In genomic region chr15:64095795-64096485, GRCh38 we compare ENCODE assay signal across 1 cellular context.
TF ChIP-seq lines count a peak whose summit lies in the region.

A gene with protein sequence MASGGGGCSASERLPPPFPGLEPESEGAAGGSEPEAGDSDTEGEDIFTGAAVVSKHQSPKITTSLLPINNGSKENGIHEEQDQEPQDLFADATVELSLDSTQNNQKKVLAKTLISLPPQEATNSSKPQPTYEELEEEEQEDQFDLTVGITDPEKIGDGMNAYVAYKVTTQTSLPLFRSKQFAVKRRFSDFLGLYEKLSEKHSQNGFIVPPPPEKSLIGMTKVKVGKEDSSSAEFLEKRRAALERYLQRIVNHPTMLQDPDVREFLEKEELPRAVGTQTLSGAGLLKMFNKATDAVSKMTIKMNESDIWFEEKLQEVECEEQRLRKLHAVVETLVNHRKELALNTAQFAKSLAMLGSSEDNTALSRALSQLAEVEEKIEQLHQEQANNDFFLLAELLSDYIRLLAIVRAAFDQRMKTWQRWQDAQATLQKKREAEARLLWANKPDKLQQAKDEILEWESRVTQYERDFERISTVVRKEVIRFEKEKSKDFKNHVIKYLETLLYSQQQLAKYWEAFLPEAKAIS (plus strand): TSS chr15:64095982. CDS start chr15:64096014, 32 bp downstream.

TF ChIP-seq in HepG2, 621 proteins besides CTCF, POLR2A, EP300 and RAD21 (continued from another document and continues in another):
- TF ChIP-seq IRF9 (CRISPR knock-in tag; IDR thresholded peaks at IDR 0.05; ENCODE audit: borderline replicate concordance): peak; percentile 72; the same call in 1 of the 2 replicates
- TF ChIP-seq ZNF496 (CRISPR knock-in tag; IDR thresholded peaks at IDR 0.05; ENCODE audit: insufficient replicate concordance): no peak
- TF ChIP-seq ZNF567 (CRISPR knock-in tag; IDR thresholded peaks at IDR 0.05; ENCODE audit: borderline replicate concordance): 0 out of 2 replicates have a peak, but pooled peaks have one; percentile 25
- TF ChIP-seq ZNF691 (CRISPR knock-in tag; IDR thresholded peaks at IDR 0.05; ENCODE audit: borderline replicate concordance, low read depth): peak; percentile 57; the same call in 1 of the 2 replicates
- TF ChIP-seq ZNF570 (CRISPR knock-in tag; IDR thresholded peaks at IDR 0.05; ENCODE audit: borderline replicate concordance): no peak
- no peak for TF ChIP-seq ZFP36L2 (CRISPR knock-in tag; IDR thresholded peaks at IDR 0.05)
- TF ChIP-seq ZSCAN20 (CRISPR knock-in tag; IDR thresholded peaks at IDR 0.05; ENCODE audit: borderline replicate concordance): no peak
- no peak for TF ChIP-seq STAT5B (CRISPR knock-in tag; IDR thresholded peaks at IDR 0.05)
- TF ChIP-seq, protein P1, sequence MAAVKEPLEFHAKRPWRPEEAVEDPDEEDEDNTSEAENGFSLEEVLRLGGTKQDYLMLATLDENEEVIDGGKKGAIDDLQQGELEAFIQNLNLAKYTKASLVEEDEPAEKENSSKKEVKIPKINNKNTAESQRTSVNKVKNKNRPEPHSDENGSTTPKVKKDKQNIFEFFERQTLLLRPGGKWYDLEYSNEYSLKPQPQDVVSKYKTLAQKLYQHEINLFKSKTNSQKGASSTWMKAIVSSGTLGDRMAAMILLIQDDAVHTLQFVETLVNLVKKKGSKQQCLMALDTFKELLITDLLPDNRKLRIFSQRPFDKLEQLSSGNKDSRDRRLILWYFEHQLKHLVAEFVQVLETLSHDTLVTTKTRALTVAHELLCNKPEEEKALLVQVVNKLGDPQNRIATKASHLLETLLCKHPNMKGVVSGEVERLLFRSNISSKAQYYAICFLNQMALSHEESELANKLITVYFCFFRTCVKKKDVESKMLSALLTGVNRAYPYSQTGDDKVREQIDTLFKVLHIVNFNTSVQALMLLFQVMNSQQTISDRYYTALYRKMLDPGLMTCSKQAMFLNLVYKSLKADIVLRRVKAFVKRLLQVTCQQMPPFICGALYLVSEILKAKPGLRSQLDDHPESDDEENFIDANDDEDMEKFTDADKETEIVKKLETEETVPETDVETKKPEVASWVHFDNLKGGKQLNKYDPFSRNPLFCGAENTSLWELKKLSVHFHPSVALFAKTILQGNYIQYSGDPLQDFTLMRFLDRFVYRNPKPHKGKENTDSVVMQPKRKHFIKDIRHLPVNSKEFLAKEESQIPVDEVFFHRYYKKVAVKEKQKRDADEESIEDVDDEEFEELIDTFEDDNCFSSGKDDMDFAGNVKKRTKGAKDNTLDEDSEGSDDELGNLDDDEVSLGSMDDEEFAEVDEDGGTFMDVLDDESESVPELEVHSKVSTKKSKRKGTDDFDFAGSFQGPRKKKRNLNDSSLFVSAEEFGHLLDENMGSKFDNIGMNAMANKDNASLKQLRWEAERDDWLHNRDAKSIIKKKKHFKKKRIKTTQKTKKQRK (IDR thresholded peaks at IDR 0.05; ENCODE audit: low read length): no peak
- TF ChIP-seq, protein P2, sequence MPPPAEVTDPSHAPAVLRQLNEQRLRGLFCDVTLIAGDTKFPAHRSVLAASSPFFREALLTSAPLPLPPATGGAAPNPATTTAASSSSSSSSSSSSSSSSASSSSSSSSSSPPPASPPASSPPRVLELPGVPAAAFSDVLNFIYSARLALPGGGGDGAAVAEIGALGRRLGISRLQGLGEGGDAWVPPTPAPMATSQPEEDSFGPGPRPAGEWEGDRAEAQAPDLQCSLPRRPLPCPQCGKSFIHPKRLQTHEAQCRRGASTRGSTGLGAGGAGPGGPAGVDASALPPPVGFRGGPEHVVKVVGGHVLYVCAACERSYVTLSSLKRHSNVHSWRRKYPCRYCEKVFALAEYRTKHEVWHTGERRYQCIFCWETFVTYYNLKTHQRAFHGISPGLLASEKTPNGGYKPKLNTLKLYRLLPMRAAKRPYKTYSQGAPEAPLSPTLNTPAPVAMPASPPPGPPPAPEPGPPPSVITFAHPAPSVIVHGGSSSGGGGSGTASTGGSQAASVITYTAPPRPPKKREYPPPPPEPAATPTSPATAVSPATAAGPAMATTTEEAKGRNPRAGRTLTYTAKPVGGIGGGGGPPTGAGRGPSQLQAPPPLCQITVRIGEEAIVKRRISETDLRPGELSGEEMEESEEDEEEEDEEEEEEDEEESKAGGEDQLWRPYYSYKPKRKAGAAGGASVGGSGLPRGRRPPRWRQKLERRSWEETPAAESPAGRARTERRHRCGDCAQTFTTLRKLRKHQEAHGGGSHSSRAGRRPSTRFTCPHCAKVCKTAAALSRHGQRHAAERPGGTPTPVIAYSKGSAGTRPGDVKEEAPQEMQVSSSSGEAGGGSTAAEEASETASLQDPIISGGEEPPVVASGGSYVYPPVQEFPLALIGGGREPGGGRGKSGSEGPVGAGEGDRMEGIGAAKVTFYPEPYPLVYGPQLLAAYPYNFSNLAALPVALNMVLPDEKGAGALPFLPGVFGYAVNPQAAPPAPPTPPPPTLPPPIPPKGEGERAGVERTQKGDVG (CRISPR knock-in tag; IDR thresholded peaks at IDR 0.05; ENCODE audit: borderline replicate concordance): no peak; the same call in 1 of the 2 replicates
- TF ChIP-seq ZNF780A (CRISPR knock-in tag; IDR thresholded peaks at IDR 0.05): no peak
- TF ChIP-seq, protein P3, sequence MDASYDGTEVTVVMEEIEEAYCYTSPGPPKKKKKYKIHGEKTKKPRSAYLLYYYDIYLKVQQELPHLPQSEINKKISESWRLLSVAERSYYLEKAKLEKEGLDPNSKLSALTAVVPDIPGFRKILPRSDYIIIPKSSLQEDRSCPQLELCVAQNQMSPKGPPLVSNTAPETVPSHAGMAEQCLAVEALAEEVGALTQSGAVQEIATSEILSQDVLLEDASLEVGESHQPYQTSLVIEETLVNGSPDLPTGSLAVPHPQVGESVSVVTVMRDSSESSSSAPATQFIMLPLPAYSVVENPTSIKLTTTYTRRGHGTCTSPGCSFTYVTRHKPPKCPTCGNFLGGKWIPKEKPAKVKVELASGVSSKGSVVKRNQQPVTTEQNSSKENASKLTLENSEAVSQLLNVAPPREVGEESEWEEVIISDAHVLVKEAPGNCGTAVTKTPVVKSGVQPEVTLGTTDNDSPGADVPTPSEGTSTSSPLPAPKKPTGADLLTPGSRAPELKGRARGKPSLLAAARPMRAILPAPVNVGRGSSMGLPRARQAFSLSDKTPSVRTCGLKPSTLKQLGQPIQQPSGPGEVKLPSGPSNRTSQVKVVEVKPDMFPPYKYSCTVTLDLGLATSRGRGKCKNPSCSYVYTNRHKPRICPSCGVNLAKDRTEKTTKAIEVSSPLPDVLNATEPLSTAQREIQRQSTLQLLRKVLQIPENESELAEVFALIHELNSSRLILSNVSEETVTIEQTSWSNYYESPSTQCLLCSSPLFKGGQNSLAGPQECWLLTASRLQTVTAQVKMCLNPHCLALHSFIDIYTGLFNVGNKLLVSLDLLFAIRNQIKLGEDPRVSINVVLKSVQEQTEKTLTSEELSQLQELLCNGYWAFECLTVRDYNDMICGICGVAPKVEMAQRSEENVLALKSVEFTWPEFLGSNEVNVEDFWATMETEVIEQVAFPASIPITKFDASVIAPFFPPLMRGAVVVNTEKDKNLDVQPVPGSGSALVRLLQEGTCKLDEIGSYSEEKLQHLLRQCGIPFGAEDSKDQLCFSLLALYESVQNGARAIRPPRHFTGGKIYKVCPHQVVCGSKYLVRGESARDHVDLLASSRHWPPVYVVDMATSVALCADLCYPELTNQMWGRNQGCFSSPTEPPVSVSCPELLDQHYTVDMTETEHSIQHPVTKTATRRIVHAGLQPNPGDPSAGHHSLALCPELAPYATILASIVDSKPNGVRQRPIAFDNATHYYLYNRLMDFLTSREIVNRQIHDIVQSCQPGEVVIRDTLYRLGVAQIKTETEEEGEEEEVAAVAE (CRISPR knock-in tag; IDR thresholded peaks at IDR 0.05; ENCODE audit: borderline replicate concordance): 0 out of 2 replicates have a peak, but pooled peaks have one; percentile 39
- TF ChIP-seq, protein P4, sequence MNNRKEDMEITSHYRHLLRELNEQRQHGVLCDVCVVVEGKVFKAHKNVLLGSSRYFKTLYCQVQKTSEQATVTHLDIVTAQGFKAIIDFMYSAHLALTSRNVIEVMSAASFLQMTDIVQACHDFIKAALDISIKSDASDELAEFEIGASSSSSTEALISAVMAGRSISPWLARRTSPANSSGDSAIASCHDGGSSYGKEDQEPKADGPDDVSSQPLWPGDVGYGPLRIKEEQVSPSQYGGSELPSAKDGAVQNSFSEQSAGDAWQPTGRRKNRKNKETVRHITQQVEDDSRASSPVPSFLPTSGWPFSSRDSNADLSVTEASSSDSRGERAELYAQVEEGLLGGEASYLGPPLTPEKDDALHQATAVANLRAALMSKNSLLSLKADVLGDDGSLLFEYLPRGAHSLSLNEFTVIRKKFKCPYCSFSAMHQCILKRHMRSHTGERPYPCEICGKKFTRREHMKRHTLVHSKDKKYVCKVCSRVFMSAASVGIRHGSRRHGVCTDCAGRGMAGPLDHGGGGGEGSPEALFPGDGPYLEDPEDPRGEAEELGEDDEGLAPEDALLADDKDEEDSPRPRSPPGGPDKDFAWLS (CRISPR knock-in tag; IDR thresholded peaks at IDR 0.05; ENCODE audit: borderline replicate concordance): no peak
- TF ChIP-seq ZNF639 (CRISPR knock-in tag; conservative IDR thresholded peaks at IDR 0.05): peak; percentile 70
- TF ChIP-seq, protein P5, sequence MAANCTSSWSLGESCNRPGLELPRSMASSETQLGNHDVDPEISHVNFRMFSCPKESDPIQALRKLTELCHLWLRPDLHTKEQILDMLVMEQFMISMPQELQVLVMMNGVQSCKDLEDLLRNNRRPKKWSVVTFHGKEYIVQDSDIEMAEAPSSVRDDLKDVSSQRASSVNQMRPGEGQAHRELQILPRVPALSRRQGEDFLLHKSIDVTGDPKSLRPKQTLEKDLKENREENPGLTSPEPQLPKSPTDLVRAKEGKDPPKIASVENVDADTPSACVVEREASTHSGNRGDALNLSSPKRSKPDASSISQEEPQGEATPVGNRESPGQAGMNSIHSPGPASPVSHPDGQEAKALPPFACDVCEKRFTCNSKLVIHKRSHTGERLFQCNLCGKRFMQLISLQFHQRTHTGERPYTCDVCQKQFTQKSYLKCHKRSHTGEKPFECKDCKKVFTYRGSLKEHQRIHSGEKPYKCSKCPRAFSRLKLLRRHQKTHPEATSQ (CRISPR knock-in tag; IDR thresholded peaks at IDR 0.05; ENCODE audit: borderline replicate concordance): no peak
- no peak for TF ChIP-seq ZNF703 (CRISPR knock-in tag; IDR thresholded peaks at IDR 0.05; ENCODE audit: borderline replicate concordance)
- peak; percentile 9; the same call in 1 of the 2 replicates for TF ChIP-seq ATF3 (CRISPR knock-in tag; IDR thresholded peaks at IDR 0.05)
- peak; percentile 58 for TF ChIP-seq SP2 (CRISPR knock-in tag; IDR thresholded peaks at IDR 0.05)
- TF ChIP-seq ZEB1 (IDR thresholded peaks at IDR 0.05; ENCODE audit: insufficient replicate concordance, low read depth): no peak
- TF ChIP-seq ZNF101 (CRISPR knock-in tag; IDR thresholded peaks at IDR 0.05; ENCODE audit: borderline replicate concordance, low read depth): no peak
- TF ChIP-seq, protein P6, sequence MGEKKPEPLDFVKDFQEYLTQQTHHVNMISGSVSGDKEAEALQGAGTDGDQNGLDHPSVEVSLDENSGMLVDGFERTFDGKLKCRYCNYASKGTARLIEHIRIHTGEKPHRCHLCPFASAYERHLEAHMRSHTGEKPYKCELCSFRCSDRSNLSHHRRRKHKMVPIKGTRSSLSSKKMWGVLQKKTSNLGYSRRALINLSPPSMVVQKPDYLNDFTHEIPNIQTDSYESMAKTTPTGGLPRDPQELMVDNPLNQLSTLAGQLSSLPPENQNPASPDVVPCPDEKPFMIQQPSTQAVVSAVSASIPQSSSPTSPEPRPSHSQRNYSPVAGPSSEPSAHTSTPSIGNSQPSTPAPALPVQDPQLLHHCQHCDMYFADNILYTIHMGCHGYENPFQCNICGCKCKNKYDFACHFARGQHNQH (CRISPR knock-in tag; IDR thresholded peaks at IDR 0.05): peak; percentile 92
